Comparison of ENCODE assay signal across 8 cellular contexts in genomic region chr4:1172228-1172851, GRCh38. TPM values are rescaled to one million over a fixed set of nuclear protein-coding genes. Genes with fewer than 3 reads are reported as not detected.
DNase-seq lines count a peak whose midpoint lies in the region; ATAC-seq and TF ChIP-seq lines count a peak whose summit lies in the region.

Gene SPON2 (minus strand): TSS chr4:1172583.

- H3K9me3 Mint-ChIP-seq in activated T-helper 17 cell treated with anti-CD3 and anti-CD28 coated beads, Interleukin-2, amount 50 U/mL, for 72 hours, result no peaks in the 10 kb centered on the region

- peak within 1 kb of the TSS; percentile 49; the same call in 1 of the 2 replicates for H3K9ac ChIP-seq in ES-I3 (ENCODE audit: low read depth, low read length)

- H3K36me3 ChIP-seq in ES-I3 (ENCODE audit: insufficient read depth, low read length) (no peaks in the 10 kb centered on the region), psoas muscle (ENCODE audit: insufficient read depth in 1 of 2, low read depth in 1 of 2) (peaks cover 0 to 8% of the 10 kb centered on the region in 2 donors)

- H3K27ac Mint-ChIP-seq in activated T-helper 17 cell treated with anti-CD3 and anti-CD28 coated beads, Interleukin-2, amount 50 U/mL, for 72 hours, result no peak within 1 kb of the TSS

- H3K9me3 ChIP-seq in ES-I3 (ENCODE audit: control insufficient read depth, insufficient read depth, low read length) (no peaks in the 10 kb centered on the region), psoas muscle (no peaks in the 10 kb centered on the region)

- no peak for TF ChIP-seq CTCF in psoas muscle (IDR thresholded peaks at IDR 0.05)

- no peaks in the 10 kb centered on the region for H3K27me3 Mint-ChIP-seq in activated T-helper 17 cell treated with anti-CD3 and anti-CD28 coated beads, Interleukin-2, amount 50 U/mL, for 72 hours

- WGBS in psoas muscle, 3 donors, result 34 to 40% (median 36%) methylated on average over 44 to 54 of the region's 54 CpGs

- H3K4me1 Mint-ChIP-seq in activated T-helper 17 cell treated with anti-CD3 and anti-CD28 coated beads, Interleukin-2, amount 50 U/mL, for 72 hours, result peaks cover 6% of the 10 kb centered on the region

- no peaks in the 10 kb centered on the region; the same call in 1 of the 2 replicates for H3K4me1 ChIP-seq in ES-I3 (ENCODE audit: insufficient read depth, low read length)
- peaks cover 49% of the 10 kb centered on the region for H3K4me1 ChIP-seq in psoas muscle

- no peaks in the 10 kb centered on the region for H3K36me3 Mint-ChIP-seq in activated T-helper 17 cell treated with anti-CD3 and anti-CD28 coated beads, Interleukin-2, amount 50 U/mL, for 72 hours (ENCODE audit: low read depth)

- H3K4me3 Mint-ChIP-seq in activated T-helper 17 cell treated with anti-CD3 and anti-CD28 coated beads, Interleukin-2, amount 50 U/mL, for 72 hours, result peak within 1 kb of the TSS; percentile 38

- peak within 1 kb of the TSS; percentile 76 for H3K27ac ChIP-seq in psoas muscle

- ATAC-seq in activated T-helper 17 cell treated with anti-CD3 and anti-CD28 coated beads, Interleukin-2, amount 50 U/mL, for 72 hours (replicated peaks), result no peak
- ATAC-seq in psoas muscle, result peak in 1 of 4 donors; percentile 26
- no peak for ATAC-seq in HG02571 (IDR thresholded peaks at IDR 0.05; ENCODE audit: unreplicated experiment)
- no peak for ATAC-seq in HG03571 (IDR thresholded peaks at IDR 0.05; ENCODE audit: unreplicated experiment)

- intact Hi-C loops in psoas muscle (cut with DNase I), result no loop called here

- peak within 1 kb of the TSS; percentile 55 for H3K4me3 ChIP-seq in psoas muscle

- H3K27me3 ChIP-seq in psoas muscle (ENCODE audit: insufficient read depth in 3 of 3, low read length in 2 of 3), result peaks cover 0 to 7% (median 0%) of the 10 kb centered on the region in 3 donors

- DNase-seq in hepatic stellate cell (ENCODE audit: low spot score) (peak; percentile 55), psoas muscle (peak; percentile 49 to 67), NCI-H69 (lab: John Stamatoyannopoulos, UW) (no peak), NCI-H2081 (lab: John Stamatoyannopoulos, UW) (no peak)

RNA-seq across cellular contexts. Expression of gene SPON2, which starts in this region (rescaled TPM):
- 10 to 100 TPM; 17.3 to 18.7 TPM for total RNA-seq in activated T-helper 17 cell treated with anti-CD3 and anti-CD28 coated beads, Interleukin-2, amount 50 U/mL, for 72 hours
- 10 to 100 TPM in 1 of 4 donors, 1 to 10 TPM in 3; 6.8 to 18.5 (median 8.0) TPM for total RNA-seq in psoas muscle
- 1 to 10 TPM; 4.1 to 6.4 (median 6.2) TPM for polyA plus RNA-seq in psoas muscle

Comparison
In these comparisons a context has a peak if more than half of its experiments do, and no peak if none do; other contexts are left out.
1. DNase-seq: peak in hepatic stellate cell (single experiment) and psoas muscle (2 of 2); none in NCI-H69 (single experiment) and NCI-H2081 (0 of 2).